8 cellular contexts compared by ENCODE assay signal in genomic region chr7:102874166-102874829, GRCh38. TPM values are rescaled to one million over a fixed set of nuclear protein-coding genes. Genes with fewer than 3 reads are reported as not detected.
A peak's percentile ranks its signal among the peaks of the same experiment; 100 is the strongest.
DNase-seq lines count a peak whose midpoint lies in the region; ATAC-seq, FAIRE-seq and TF ChIP-seq lines count a peak whose summit lies in the region.

No MANE protein-coding gene starts in this region.

- no peaks in the 10 kb centered on the region for H3K9me3 ChIP-seq in small intestine (ENCODE audit: control insufficient read depth, low read depth)

- DNase-seq in stimulated activated CD4-positive, alpha-beta T cell treated with anti-CD3 and anti-CD28 coated beads, Interleukin-1b, Interleukin-23, amount 100 ng/mL, for 48 hours, result peak; percentile 10
- no peak for DNase-seq in stimulated activated CD4-positive, alpha-beta T cell treated with anti-CD3 and anti-CD28 coated beads, Interleukin-2, amount 100 ng/mL, for 48 hours
- DNase-seq in RWPE1 (ENCODE audit: low spot score) (peak; percentile 88), hepatic stellate cell (ENCODE audit: low spot score) (peak; percentile 46), globus pallidus (ENCODE audit: low spot score) (no peak), NCI-H345 (lab: John Stamatoyannopoulos, UW) (no peak), small intestine (no peak)

- no peaks in the 10 kb centered on the region for H3K27me3 ChIP-seq in small intestine (ENCODE audit: control insufficient read depth in 2 of 2, insufficient read depth in 2 of 2, low read length in 2 of 2)

- POLR2A ChIA-PET in RWPE1 (lab: Yijun Ruan, JAX; ENCODE audit: low non-redundant PET), result no interaction called here

- 82 to 84% (median 83%) methylated on average over 5 of the region's 5 CpGs for WGBS in small intestine, 3 donors

- ATAC-seq in HG02884 (IDR thresholded peaks at IDR 0.05; ENCODE audit: unreplicated experiment), result peak; percentile 100

- H3K4me3 ChIP-seq in small intestine (ENCODE audit: low read depth in 1 of 2, low read length in 2 of 2), result no peak overlapping the region

- no peak for TF ChIP-seq CTCF in RWPE1 (conservative IDR thresholded peaks at IDR 0.05; ENCODE audit: low read depth)

- peak overlapping the region; percentile 63 for H3K27ac ChIP-seq in RWPE1
- H3K27ac ChIP-seq in small intestine (ENCODE audit: low read depth in 1 of 2, low read length in 1 of 2), result no peak overlapping the region

- H3K36me3 ChIP-seq in small intestine (ENCODE audit: control insufficient read depth in 2 of 2, insufficient read depth in 2 of 2, low read length in 2 of 2), result no peaks in the 10 kb centered on the region

- no peak for FAIRE-seq in small intestine (lab: Jason Lieb, UNC)

- no peaks in the 10 kb centered on the region for H3K4me1 ChIP-seq in small intestine (ENCODE audit: control insufficient read depth in 2 of 2, insufficient read depth in 1 of 2, low read depth in 1 of 2, low read length in 1 of 2)

- CTCF ChIA-PET in RWPE1 (lab: Yijun Ruan, JAX), result interaction anchor here (0.6 to 0.7 kb wide), 3 partner anchors 44 to 1382 kb away, joined by 4 read pairs; no protein-coding TSS in a partner anchor

RNA-seq across cellular contexts. Expression of gene LRRC17, which starts 38.5 kb away (rescaled TPM):
- polyA plus RNA-seq in small intestine, result under 1 TPM in 2 of 3 donors, not detected in 1; 0.27 to 0.61 TPM

Comparison
In these comparisons a context has a peak if more than half of its experiments do, and no peak if none do; other contexts are left out.
1. DNase-seq: peak in stimulated activated CD4-positive, alpha-beta T cell treated with anti-CD3 and anti-CD28 coated beads, Interleukin-1b, Interleukin-23, amount 100 ng/mL, for 48 hours (single experiment), RWPE1 (single experiment) and hepatic stellate cell (single experiment); none in stimulated activated CD4-positive, alpha-beta T cell treated with anti-CD3 and anti-CD28 coated beads, Interleukin-2, amount 100 ng/mL, for 48 hours (0 of 2), globus pallidus (single experiment), NCI-H345 (single experiment) and small intestine (single experiment).